Comparison of ENCODE assay signal across 1 cellular context in genomic region chr22:30181459-30182353, GRCh38.
TF ChIP-seq lines count a peak whose summit lies in the region.

No MANE protein-coding gene starts in this region.

TF ChIP-seq in GM23338, 12 proteins besides CTCF, POLR2A, EP300 and RAD21 (continued from another document):
- TF ChIP-seq, protein P1, sequence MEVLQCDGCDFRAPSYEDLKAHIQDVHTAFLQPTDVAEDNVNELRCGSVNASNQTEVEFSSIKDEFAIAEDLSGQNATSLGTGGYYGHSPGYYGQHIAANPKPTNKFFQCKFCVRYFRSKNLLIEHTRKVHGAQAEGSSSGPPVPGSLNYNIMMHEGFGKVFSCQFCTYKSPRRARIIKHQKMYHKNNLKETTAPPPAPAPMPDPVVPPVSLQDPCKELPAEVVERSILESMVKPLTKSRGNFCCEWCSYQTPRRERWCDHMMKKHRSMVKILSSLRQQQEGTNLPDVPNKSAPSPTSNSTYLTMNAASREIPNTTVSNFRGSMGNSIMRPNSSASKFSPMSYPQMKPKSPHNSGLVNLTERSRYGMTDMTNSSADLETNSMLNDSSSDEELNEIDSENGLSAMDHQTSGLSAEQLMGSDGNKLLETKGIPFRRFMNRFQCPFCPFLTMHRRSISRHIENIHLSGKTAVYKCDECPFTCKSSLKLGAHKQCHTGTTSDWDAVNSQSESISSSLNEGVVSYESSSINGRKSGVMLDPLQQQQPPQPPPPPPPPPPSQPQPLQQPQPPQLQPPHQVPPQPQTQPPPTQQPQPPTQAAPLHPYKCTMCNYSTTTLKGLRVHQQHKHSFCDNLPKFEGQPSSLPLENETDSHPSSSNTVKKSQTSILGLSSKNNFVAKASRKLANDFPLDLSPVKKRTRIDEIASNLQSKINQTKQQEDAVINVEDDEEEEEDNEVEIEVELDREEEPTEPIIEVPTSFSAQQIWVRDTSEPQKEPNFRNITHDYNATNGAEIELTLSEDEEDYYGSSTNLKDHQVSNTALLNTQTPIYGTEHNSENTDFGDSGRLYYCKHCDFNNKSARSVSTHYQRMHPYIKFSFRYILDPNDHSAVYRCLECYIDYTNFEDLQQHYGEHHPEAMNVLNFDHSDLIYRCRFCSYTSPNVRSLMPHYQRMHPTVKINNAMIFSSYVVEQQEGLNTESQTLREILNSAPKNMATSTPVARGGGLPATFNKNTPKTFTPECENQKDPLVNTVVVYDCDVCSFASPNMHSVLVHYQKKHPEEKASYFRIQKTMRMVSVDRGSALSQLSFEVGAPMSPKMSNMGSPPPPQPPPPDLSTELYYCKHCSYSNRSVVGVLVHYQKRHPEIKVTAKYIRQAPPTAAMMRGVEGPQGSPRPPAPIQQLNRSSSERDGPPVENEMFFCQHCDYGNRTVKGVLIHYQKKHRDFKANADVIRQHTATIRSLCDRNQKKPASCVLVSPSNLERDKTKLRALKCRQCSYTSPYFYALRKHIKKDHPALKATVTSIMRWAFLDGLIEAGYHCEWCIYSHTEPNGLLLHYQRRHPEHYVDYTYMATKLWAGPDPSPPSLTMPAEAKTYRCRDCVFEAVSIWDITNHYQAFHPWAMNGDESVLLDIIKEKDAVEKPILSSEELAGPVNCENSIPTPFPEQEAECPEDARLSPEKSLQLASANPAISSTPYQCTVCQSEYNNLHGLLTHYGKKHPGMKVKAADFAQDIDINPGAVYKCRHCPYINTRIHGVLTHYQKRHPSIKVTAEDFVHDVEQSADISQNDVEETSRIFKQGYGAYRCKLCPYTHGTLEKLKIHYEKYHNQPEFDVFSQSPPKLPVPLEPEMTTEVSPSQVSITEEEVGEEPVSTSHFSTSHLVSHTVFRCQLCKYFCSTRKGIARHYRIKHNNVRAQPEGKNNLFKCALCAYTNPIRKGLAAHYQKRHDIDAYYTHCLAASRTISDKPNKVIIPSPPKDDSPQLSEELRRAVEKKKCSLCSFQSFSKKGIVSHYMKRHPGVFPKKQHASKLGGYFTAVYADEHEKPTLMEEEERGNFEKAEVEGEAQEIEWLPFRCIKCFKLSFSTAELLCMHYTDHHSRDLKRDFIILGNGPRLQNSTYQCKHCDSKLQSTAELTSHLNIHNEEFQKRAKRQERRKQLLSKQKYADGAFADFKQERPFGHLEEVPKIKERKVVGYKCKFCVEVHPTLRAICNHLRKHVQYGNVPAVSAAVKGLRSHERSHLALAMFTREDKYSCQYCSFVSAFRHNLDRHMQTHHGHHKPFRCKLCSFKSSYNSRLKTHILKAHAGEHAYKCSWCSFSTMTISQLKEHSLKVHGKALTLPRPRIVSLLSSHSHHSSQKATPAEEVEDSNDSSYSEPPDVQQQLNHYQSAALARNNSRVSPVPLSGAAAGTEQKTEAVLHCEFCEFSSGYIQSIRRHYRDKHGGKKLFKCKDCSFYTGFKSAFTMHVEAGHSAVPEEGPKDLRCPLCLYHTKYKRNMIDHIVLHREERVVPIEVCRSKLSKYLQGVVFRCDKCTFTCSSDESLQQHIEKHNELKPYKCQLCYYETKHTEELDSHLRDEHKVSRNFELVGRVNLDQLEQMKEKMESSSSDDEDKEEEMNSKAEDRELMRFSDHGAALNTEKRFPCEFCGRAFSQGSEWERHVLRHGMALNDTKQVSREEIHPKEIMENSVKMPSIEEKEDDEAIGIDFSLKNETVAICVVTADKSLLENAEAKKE (CRISPR knock-in tag; IDR thresholded peaks at IDR 0.05): no peak
- TF ChIP-seq REST (IDR thresholded peaks at IDR 0.05; ENCODE audit: unreplicated experiment) (no peak), POLR2AphosphoS5 (IDR thresholded peaks at IDR 0.05; ENCODE audit: low read depth) (no peak), NANOG (IDR thresholded peaks at IDR 0.05; ENCODE audit: borderline replicate concordance) (no peak), JUNB (IDR thresholded peaks at IDR 0.05; ENCODE audit: unreplicated experiment) (no peak), CREB1 (CRISPR knock-in tag; IDR thresholded peaks at IDR 0.05; ENCODE audit: low read depth) (no peak), STAT1 (IDR thresholded peaks at IDR 0.05; ENCODE audit: unreplicated experiment) (no peak), EZH2 (IDR thresholded peaks at IDR 0.05; ENCODE audit: low read depth, unreplicated experiment) (no peak), ETS1 (IDR thresholded peaks at IDR 0.05) (no peak)
